ENCODE assay signal across 9 cellular contexts in the genomic region with DNA sequence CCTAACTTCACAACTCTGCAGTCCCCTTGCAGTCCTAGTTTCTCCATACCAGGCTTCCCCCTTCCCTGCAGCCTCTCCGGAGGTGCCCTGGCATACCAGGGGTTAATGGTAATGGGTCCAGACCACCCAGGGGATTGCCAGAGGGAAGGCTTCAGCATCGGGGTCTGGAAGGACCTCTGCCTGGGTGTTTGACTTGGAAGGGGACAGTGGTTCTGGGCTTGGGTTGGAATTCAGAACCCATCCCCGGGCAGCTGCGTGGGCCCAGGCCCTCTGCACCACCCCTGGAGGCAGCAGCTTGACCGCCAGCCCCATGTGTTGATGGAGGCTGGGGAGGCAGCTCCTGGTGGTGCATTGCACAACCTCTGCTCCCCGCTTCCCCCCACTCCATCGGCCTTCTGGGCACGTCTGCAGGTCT. TPM values are rescaled to one million over a fixed set of nuclear protein-coding genes. Genes with fewer than 3 reads are reported as not detected.
DNase-seq lines count a peak whose midpoint lies in the region; ATAC-seq, FAIRE-seq and TF ChIP-seq lines count a peak whose summit lies in the region.
"Had no signal": no experiment of that assay in that cellular context is flagged by ENCODE, and none has a peak within 500 bp of the region (broad histone marks: within the 10 kb centered on the region; RNA-seq: fewer than 3 reads in every experiment).

No MANE protein-coding gene starts in this region.

- no peak overlapping the region for H2AFZ ChIP-seq in HepG2 (ENCODE audit: low read length)

- 59% methylated on average over 6 of the region's 8 CpGs for WGBS in HepG2 (ENCODE audit: low lambda C conversion rate)
- whole genome bisulfite sequencing in transverse colon (ENCODE audit: low coverage in 1 of 2), 2 donors, result 55% methylated on average over 6 of the region's 8 CpGs; no CpG with 5 or more reads in 1 of the 2 donors

- peak overlapping the region; percentile 67 for H3K4me2 ChIP-seq in HepG2 (ENCODE audit: low read depth, low read length)

- intact Hi-C loops in activated naive CD4-positive, alpha-beta T cell treated with anti-CD3 and anti-CD28 coated beads for 36 hours (cut with micrococcal nuclease), result loop anchor here (5.0 kb wide), 1 partner anchor 66 kb away; no protein-coding TSS in a partner anchor
- intact Hi-C loops in HepG2 (cut with micrococcal nuclease; ENCODE audit: unreplicated experiment) (no loop called here), transverse colon (cut with DNase I; ENCODE audit: low total_unique reads) (loop anchor here (5.0 kb wide), 1 partner anchor 221 kb away; no protein-coding TSS in a partner anchor)

- POLR2A ChIA-PET in HepG2 (lab: Yijun Ruan, JAX), result no interaction called here

- no peaks in the 10 kb centered on the region for H3K9me3 ChIP-seq in HepG2 (ENCODE audit: low read length)
- H3K9me3 ChIP-seq in transverse colon, result no peaks in the 10 kb centered on the region

- H3K9ac ChIP-seq in HepG2 (ENCODE audit: insufficient read depth, low read depth, low read length), result no peak overlapping the region

- H3K4me1 ChIP-seq in HepG2 (ENCODE audit: insufficient read depth, low read length) (peaks cover 16% of the 10 kb centered on the region; the same call in 1 of the 2 replicates), transverse colon (peaks cover 0 to 30% (median 19%) of the 10 kb centered on the region in 4 donors)

- TF ChIP-seq POLR2A in HepG2 (IDR thresholded peaks at IDR 0.05; ENCODE audit: insufficient read depth in 1 of 2, low read depth in 2 of 2, low read length in 2 of 2) (no peak), transverse colon (IDR thresholded peaks at IDR 0.05) (no peak)

- H3K79me2 ChIP-seq in HepG2 (ENCODE audit: insufficient read depth, low read length), result no peaks in the 10 kb centered on the region

- H3K9me3 Mint-ChIP-seq in activated naive CD4-positive, alpha-beta T cell treated with anti-CD3 and anti-CD28 coated beads for 36 hours, result no peaks in the 10 kb centered on the region

- TF ChIP-seq EP300 in HepG2 (IDR thresholded peaks at IDR 0.05; ENCODE audit: low read depth in 2 of 2, low read length in 2 of 2) (no peak), HepG2 (CRISPR knock-in tag; IDR thresholded peaks at IDR 0.05; ENCODE audit: borderline replicate concordance) (no peak), transverse colon (IDR thresholded peaks at IDR 0.05; ENCODE audit: low read depth) (no peak)

- FAIRE-seq in HepG2 (lab: Jason Lieb, UNC), result no peak

- H3K27ac ChIP-seq in HepG2 (ENCODE audit: extremely low read length, insufficient read depth, low read length) (no peak overlapping the region), transverse colon (peak overlapping the region; percentile 80 to 87 (median 84))

- no peak overlapping the region for H3K27ac Mint-ChIP-seq in activated naive CD4-positive, alpha-beta T cell treated with anti-CD3 and anti-CD28 coated beads for 36 hours

- peaks cover 5% of the 10 kb centered on the region for H3K4me1 Mint-ChIP-seq in activated naive CD4-positive, alpha-beta T cell treated with anti-CD3 and anti-CD28 coated beads for 36 hours (ENCODE audit: low read depth)

- H4K20me1 ChIP-seq in HepG2 (ENCODE audit: insufficient read depth, low read length), result no peaks in the 10 kb centered on the region

- no TSS peak for BruUV-seq in HepG2 (replicated peaks; lab: Mats Ljungman, UMichigan)

- no peak for TF ChIP-seq RAD21 in HepG2 (CRISPR knock-in tag; IDR thresholded peaks at IDR 0.05)

- peak overlapping the region; percentile 80 for H3K4me3 Mint-ChIP-seq in activated naive CD4-positive, alpha-beta T cell treated with anti-CD3 and anti-CD28 coated beads for 36 hours

- peak overlapping the region; percentile 68 for H3K4me3 ChIP-seq in astrocyte of the spinal cord (ENCODE audit: low read depth, low read length)
- peak overlapping the region; percentile 49 to 61 (median 53); a peak in 4 of 6 replicates for H3K4me3 ChIP-seq in HepG2 (replicated peaks in 1 of 3; ENCODE audit: insufficient read depth in 1 of 3, low read depth in 2 of 3, low read length in 3 of 3)
- peak overlapping the region; percentile 26 to 71 (median 51) for H3K4me3 ChIP-seq in transverse colon

- ATAC-seq in HepG2, result no peak; the same call in 2 of the 3 replicates

- in situ Hi-C loops in astrocyte of the spinal cord (cut with HindIII; ENCODE audit: low sequenced_read_pairs) (no loop called here), HepG2 (cut with HindIII; ENCODE audit: extremely low pct_ligation_motif_present, low pct_unique_long_range_greater_than_20kb) (no loop called here), transverse colon (cut with MboI; ENCODE audit: low pct_ligation_motif_present in 1 of 4, low pct_unique_long_range_greater_than_20kb in 1 of 4, low sequenced_read_pairs in 3 of 4) (no loop called here)

- no peak for DNase-seq in activated naive CD4-positive, alpha-beta T cell treated with anti-CD3 and anti-CD28 coated beads for 36 hours
- no peak for DNase-seq in activated naive CD4-positive, alpha-beta T cell (lab: John Stamatoyannopoulos, UW)
- DNase-seq in astrocyte of the spinal cord (ENCODE audit: low read depth, low spot score) (no peak), HepG2 (ENCODE audit: low spot score) (no peak), transverse colon (no peak), NCI-H2171 treated with DMSO at 0.1 percent for 48 hours (lab: John Stamatoyannopoulos, UW) (no peak), GM20000 (ENCODE audit: low spot score) (no peak), SIG-M5 (lab: John Stamatoyannopoulos, UW) (no peak)
- DNase-seq: DND-41 had no signal

- no peaks in the 10 kb centered on the region for H3K36me3 ChIP-seq in HepG2 (replicated peaks in 1 of 2; ENCODE audit: control insufficient read depth in 1 of 2, insufficient read depth in 2 of 2, low read length in 2 of 2)
- no peaks in the 10 kb centered on the region for H3K36me3 ChIP-seq in transverse colon

- H3K36me3 Mint-ChIP-seq in activated naive CD4-positive, alpha-beta T cell treated with anti-CD3 and anti-CD28 coated beads for 36 hours (ENCODE audit: low read depth), result no peaks in the 10 kb centered on the region

- H3K27me3 Mint-ChIP-seq in activated naive CD4-positive, alpha-beta T cell treated with anti-CD3 and anti-CD28 coated beads for 36 hours (ENCODE audit: low read depth), result peaks cover 12% of the 10 kb centered on the region

- CTCF ChIA-PET in activated naive CD4-positive, alpha-beta T cell treated with anti-CD3 and anti-CD28 coated beads for 36 hours (lab: Charles Lee), result interaction anchor here (0.9 to 2.1 kb wide), 2 partner anchors 66 to 69 kb away, joined by 5 to 8 read pairs; no protein-coding TSS in a partner anchor
- CTCF ChIA-PET in HepG2 (lab: Yijun Ruan, JAX; ENCODE audit: low intra/inter-chr PET ratio, low total read pairs), result no interaction called here

- TF ChIP-seq CTCF in astrocyte of the spinal cord (IDR thresholded peaks at IDR 0.05; ENCODE audit: low read depth, low read length) (no peak), HepG2 (CRISPR knock-in tag; IDR thresholded peaks at IDR 0.05) (no peak), transverse colon (IDR thresholded peaks at IDR 0.05) (no peak), GM20000 (IDR thresholded peaks at IDR 0.05; ENCODE audit: extremely low read depth, missing control alignments) (no peak)

- H3K27me3 ChIP-seq in HepG2 (ENCODE audit: control insufficient read depth in 1 of 2, insufficient read depth in 2 of 2, low read length in 2 of 2) (peaks cover 5 to 27% of the 10 kb centered on the region in 2 experiments; a peak in 4 of 5 replicates), transverse colon (peaks cover 31% of the 10 kb centered on the region)

TF ChIP-seq in HepG2, 621 proteins besides CTCF, POLR2A, EP300 and RAD21:
- peak; percentile 75 for TF ChIP-seq ZNF652 (CRISPR knock-in tag; IDR thresholded peaks at IDR 0.05; ENCODE audit: borderline replicate concordance, low read depth)
- TF ChIP-seq SNAPC2 (CRISPR knock-in tag; IDR thresholded peaks at IDR 0.05), result no peak
- peak; percentile 17; the same call in 1 of the 2 replicates for TF ChIP-seq CEBPB (IDR thresholded peaks at IDR 0.05; ENCODE audit: borderline replicate concordance, low read depth, low read length)
- no peak for TF ChIP-seq PAWR (CRISPR knock-in tag; IDR thresholded peaks at IDR 0.05; ENCODE audit: borderline replicate concordance)
TF ChIP-seq in HepG2: peak in this region for 2.

RNA-seq across cellular contexts. Expression of gene NCS1, which starts 1.3 kb away (rescaled TPM):
- total RNA-seq in activated naive CD4-positive, alpha-beta T cell treated with anti-CD3 and anti-CD28 coated beads for 36 hours, result 10 to 100 TPM; 22.4 to 23.3 TPM
- total RNA-seq in HepG2 (2016; rRNA removed; fragmentation: Illumina TruSeq; extraction: Trizol) (6.1 and 6.9 TPM in 2 replicates), transverse colon (10 to 100 TPM; 11.9 to 66.5 (median 25.9) TPM)
- total RNA-seq in HepG2 (2016; cell fraction: cytosol; rRNA removed; fragmentation: Illumina TruSeq; extraction: Trizol; ENCODE audit: low read depth), result 6.7 and 7.8 TPM in 2 replicates
- total RNA-seq in HepG2 (2016; cell fraction: insoluble cytoplasmic fraction; rRNA removed; fragmentation: Illumina TruSeq; extraction: Trizol), result 5.1 and 5.3 TPM in 2 replicates
- 12.6 and 14.1 TPM in 2 replicates for total RNA-seq in HepG2 (2016; cell fraction: membrane; rRNA removed; fragmentation: Illumina TruSeq; extraction: Trizol)
- 2.1 and 3.4 TPM in 2 replicates for total RNA-seq in HepG2 (2016; cell fraction: nucleus; rRNA removed; fragmentation: Illumina TruSeq; extraction: Trizol)
- 4.1 and 4.7 TPM in 2 replicates for polyA plus RNA-seq in HepG2 (2011; rRNA removed)
- 3.9 TPM in 2 replicates for polyA plus RNA-seq in HepG2 (2011; cell fraction: cytosol; rRNA removed)
- 1.7 and 2.5 TPM in 2 replicates for polyA plus RNA-seq in HepG2 (2011; cell fraction: nucleus; rRNA removed)
- 1.4 and 1.6 TPM in 2 replicates for polyA plus RNA-seq in HepG2 (2012)
- 17.2 and 18.8 TPM in 2 replicates for polyA plus RNA-seq in HepG2 (2016; cell fraction: cytosol; fragmentation: Illumina TruSeq; extraction: Trizol; ENCODE audit: low read depth)
- 7.4 and 8.4 TPM in 2 replicates for polyA plus RNA-seq in HepG2 (2016; cell fraction: insoluble cytoplasmic fraction; fragmentation: Illumina TruSeq; extraction: Trizol; ENCODE audit: low read depth)
- 16.6 and 20.9 TPM in 2 replicates for polyA plus RNA-seq in HepG2 (2016; cell fraction: membrane; fragmentation: Illumina TruSeq; extraction: Trizol; ENCODE audit: low read depth)
- polyA plus RNA-seq in HepG2 (2016; cell fraction: nucleus; fragmentation: Illumina TruSeq; extraction: Trizol; ENCODE audit: insufficient read depth, low read depth), result 6.6 and 7.1 TPM in 2 replicates
- 5.0 and 83.3 TPM in 2 replicates for polyA minus RNA-seq in HepG2 (2011; rRNA and poly(A)+ RNA removed; ENCODE audit: low replicate concordance)
- polyA minus RNA-seq in HepG2 (2011; cell fraction: cytosol; rRNA and poly(A)+ RNA removed), result 2.5 and 3.3 TPM in 2 replicates
- polyA minus RNA-seq in HepG2 (2011; cell fraction: nucleus; rRNA and poly(A)+ RNA removed), result 0.99 and 1.0 TPM in 2 replicates
